Comparison of ENCODE assay signal across 9 cellular contexts in genomic region chr14:98931911-98932310, GRCh38.
A peak's percentile ranks its signal among the peaks of the same experiment; 100 is the strongest.
DNase-seq lines count a peak whose midpoint lies in the region; ATAC-seq lines count a peak whose summit lies in the region.
"Had no signal": no experiment of that assay in that cellular context is flagged by ENCODE, and none has a peak within 500 bp of the region (broad histone marks: within the 10 kb centered on the region; RNA-seq: fewer than 3 reads in every experiment).

No MANE protein-coding gene starts in this region.

- DNase-seq in activated CD4-positive, alpha-beta T cell treated with anti-CD3 and anti-CD28 coated beads for 24 hours (ENCODE audit: low read depth in 2 of 2): peak; percentile 27 to 33
- peak; percentile 76 for DNase-seq in activated gamma-delta T cell treated with Interleukin-2 at 50 U/mL for 16 hours
- peak; percentile 36 to 47 for DNase-seq in stimulated activated CD4-positive, alpha-beta T cell treated with anti-CD3 and anti-CD28 coated beads, Interleukin-12 subunit alpha, Interleukin-12 subunit beta, amount 100 ng/mL, for 24 hours (ENCODE audit: low read depth in 2 of 2)
- DNase-seq in stimulated activated naive CD8-positive, alpha-beta T cell treated with anti-CD3 and anti-CD28 coated beads, Interleukin-15, Interleukin-2, amounts not matched to agents 100 U/mL and 50 U/mL, for 24 hours: peak; percentile 57
- DNase-seq in occipital lobe (lab: John Stamatoyannopoulos, UW): no peak
- no peak for DNase-seq in NAMALWA (ENCODE audit: low spot score)
- DNase-seq: DMS153 had no signal

- ATAC-seq in stimulated activated naive CD8-positive, alpha-beta T cell treated with anti-CD3 and anti-CD28 coated beads, Interleukin-15, Interleukin-2, amounts not matched to agents 100 U/mL and 50 U/mL, for 24 hours: peak; percentile 62
- ATAC-seq in HG02885 (IDR thresholded peaks at IDR 0.05; ENCODE audit: poor library complexity, unreplicated experiment) (no peak), HG03460 (IDR thresholded peaks at IDR 0.05; ENCODE audit: unreplicated experiment) (no peak)

Comparison
In these comparisons a context has a peak if more than half of its experiments do, and no peak if none do; other contexts are left out.
1. DNase-seq: peak in activated CD4-positive, alpha-beta T cell treated with anti-CD3 and anti-CD28 coated beads for 24 hours (2 of 2), activated gamma-delta T cell treated with Interleukin-2 at 50 U/mL for 16 hours (single experiment), stimulated activated CD4-positive, alpha-beta T cell treated with anti-CD3 and anti-CD28 coated beads, Interleukin-12 subunit alpha, Interleukin-12 subunit beta, amount 100 ng/mL, for 24 hours (2 of 2) and stimulated activated naive CD8-positive, alpha-beta T cell treated with anti-CD3 and anti-CD28 coated beads, Interleukin-15, Interleukin-2, amounts not matched to agents 100 U/mL and 50 U/mL, for 24 hours (single experiment); none in occipital lobe (single experiment) and NAMALWA (single experiment).